In genomic region chr5:80644900-80645299, GRCh38 we compare ENCODE assay signal across 35 cellular contexts.
"Had no signal": no experiment of that assay in that cellular context is flagged by ENCODE, and none has a peak within 500 bp of the region (broad histone marks: within the 10 kb centered on the region; RNA-seq: fewer than 3 reads in every experiment).

No MANE protein-coding gene starts in this region.

- H3K4me1 Mint-ChIP-seq: activated naive CD8-positive, alpha-beta T cell treated with anti-CD3 and anti-CD28 coated beads, Interleukin-2, amount 50 U/mL, for 24 hours; WTC11 had no signal

- H3K27me3 Mint-ChIP-seq: activated CD4-positive, alpha-beta T cell treated with anti-CD3 and anti-CD28 coated beads for 36 hours; activated CD4-positive, alpha-beta T cell treated with anti-CD3 and anti-CD28 coated beads, Interleukin-2, amount 10 ng/mL, durations not matched to agents 7 days and 5 days; activated naive CD4-positive, alpha-beta T cell treated with anti-CD3 and anti-CD28 coated beads, Interleukin-2, amount 10 ng/mL, durations not matched to agents 7 days and 5 days; activated naive CD8-positive, alpha-beta T cell; activated naive CD8-positive, alpha-beta T cell treated with anti-CD3 and anti-CD28 coated beads, Interleukin-2, amount 50 U/mL, for 24 hours had no signal

- H3K4me3 ChIP-seq: MG63, Peyer's patch, SJSA1 had no signal

- H3K27me3 ChIP-seq: MG63, Peyer's patch, SJSA1 had no signal

- FAIRE-seq: TTC549 had no signal

- DNase-seq: activated CD4-positive, alpha-beta T cell treated with anti-CD3 and anti-CD28 coated beads for 36 hours; activated CD4-positive, alpha-beta T cell treated with anti-CD3 and anti-CD28 coated beads, Interleukin-2, amount 10 ng/mL, durations not matched to agents 7 days and 5 days; activated CD4-positive, alpha-beta T cell treated with anti-CD3 and anti-CD28 coated beads, Interleukin-2, amount 50 U/mL, for 48 hours; activated CD8-positive, alpha-beta memory T cell treated with anti-CD3 and anti-CD28 coated beads, Interleukin-2, amount 50 U/mL, for 4 hours; activated CD8-positive, alpha-beta T cell treated with anti-CD3 and anti-CD28 coated beads, Interleukin-2, amount 10 ng/mL, durations not matched to agents 7 days and 5 days; activated effector memory CD4-positive, alpha-beta T cell treated with Interleukin-2 at 50 U/mL for 16 hours; activated naive CD4-positive, alpha-beta T cell treated with anti-CD3 and anti-CD28 coated beads, Interleukin-2, amount 10 ng/mL, durations not matched to agents 7 days and 5 days; activated naive CD8-positive, alpha-beta T cell treated with anti-CD3 and anti-CD28 coated beads, Interleukin-2, amount 50 U/mL, for 24 hours; activated T-cell treated with anti-CD3 and anti-CD28 coated beads, Interleukin-2, amount 50 U/mL, for 48 hours; amniotic stem cell; aorta; Kasumi-1; KG1; MG63; MV-4-11; NCI-H1092; NCI-H1436 treated with DMSO at 0.1 percent for 48 hours; NCI-H1694 treated with DMSO at 0.1 percent for 48 hours; NCI-H2029; NCI-H510A; NCI-H526; NCI-H748 treated with DMSO at 0.1 percent for 48 hours; NK-92 treated with Interleukin-12 subunit alpha and Interleukin-12 subunit beta, amount 100 ng/mL, for 24 hours; PC-3; Peyer's patch; RPMI8226; SHP77 treated with DMSO at 0.1 percent for 48 hours; SK-N-SH had no signal

- H3K9ac ChIP-seq: SK-N-SH had no signal

- H3K4me2 ChIP-seq: SK-N-SH had no signal

- H3K27ac Mint-ChIP-seq: activated CD4-positive, alpha-beta T cell treated with anti-CD3 and anti-CD28 coated beads for 36 hours; activated CD4-positive, alpha-beta T cell treated with anti-CD3 and anti-CD28 coated beads, Interleukin-2, amount 10 ng/mL, durations not matched to agents 7 days and 5 days; activated CD8-positive, alpha-beta T cell treated with anti-CD3 and anti-CD28 coated beads, Interleukin-2, amount 10 ng/mL, durations not matched to agents 7 days and 5 days; activated naive CD4-positive, alpha-beta T cell treated with anti-CD3 and anti-CD28 coated beads, Interleukin-2, amount 10 ng/mL, durations not matched to agents 7 days and 5 days; activated naive CD8-positive, alpha-beta T cell; activated naive CD8-positive, alpha-beta T cell treated with anti-CD3 and anti-CD28 coated beads, Interleukin-2, amount 50 U/mL, for 24 hours; T-helper 1 cell treated with Interleukin-12 subunit alpha and Interleukin-12 subunit beta and Interleukin-4 antibody, amounts not matched to agents 30 μg/mL and 1 μg/mL, for 36 hours; T-helper 2 cell treated with Interferon-gamma antibody and Interleukin-4, amounts not matched to agents 5 μg/mL and 100 μg/mL, for 36 hours; WTC11 had no signal

- H3K27ac ChIP-seq: Peyer's patch, SJSA1 had no signal

- ATAC-seq: activated CD4-positive, alpha-beta T cell treated with anti-CD3 and anti-CD28 coated beads for 36 hours; activated CD4-positive, CD25-positive, alpha-beta regulatory T cell treated with anti-CD3 and anti-CD28 coated beads, Interleukin-2, amount 50 U/mL, for 24 hours; activated CD8-positive, alpha-beta T cell treated with anti-CD3 and anti-CD28 coated beads, Interleukin-2, amount 10 ng/mL, durations not matched to agents 7 days and 5 days; activated naive CD8-positive, alpha-beta T cell treated with anti-CD3 and anti-CD28 coated beads, Interleukin-2, amount 50 U/mL, for 24 hours; PC-3; WTC11 had no signal

- H3K4me1 ChIP-seq: Peyer's patch, SJSA1 had no signal

- H3K9me3 ChIP-seq: MG63, Peyer's patch, SJSA1, SK-N-SH had no signal

- H3K4me3 Mint-ChIP-seq: activated CD4-positive, alpha-beta T cell treated with anti-CD3 and anti-CD28 coated beads for 36 hours; activated CD4-positive, alpha-beta T cell treated with anti-CD3 and anti-CD28 coated beads, Interleukin-2, amount 10 ng/mL, durations not matched to agents 7 days and 5 days; activated CD8-positive, alpha-beta T cell treated with anti-CD3 and anti-CD28 coated beads, Interleukin-2, amount 10 ng/mL, durations not matched to agents 7 days and 5 days; activated naive CD4-positive, alpha-beta T cell treated with anti-CD3 and anti-CD28 coated beads, Interleukin-2, amount 10 ng/mL, durations not matched to agents 7 days and 5 days; activated naive CD8-positive, alpha-beta T cell; activated naive CD8-positive, alpha-beta T cell treated with anti-CD3 and anti-CD28 coated beads, Interleukin-2, amount 50 U/mL, for 24 hours; T-helper 1 cell treated with Interleukin-12 subunit alpha and Interleukin-12 subunit beta and Interleukin-4 antibody, amounts not matched to agents 30 μg/mL and 1 μg/mL, for 36 hours; T-helper 2 cell treated with Interferon-gamma antibody and Interleukin-4, amounts not matched to agents 5 μg/mL and 100 μg/mL, for 36 hours; WTC11 had no signal

- H3K9me3 Mint-ChIP-seq: activated CD4-positive, alpha-beta T cell treated with anti-CD3 and anti-CD28 coated beads, Interleukin-2, amount 10 ng/mL, durations not matched to agents 7 days and 5 days; activated naive CD4-positive, alpha-beta T cell treated with anti-CD3 and anti-CD28 coated beads, Interleukin-2, amount 10 ng/mL, durations not matched to agents 7 days and 5 days; activated naive CD8-positive, alpha-beta T cell treated with anti-CD3 and anti-CD28 coated beads, Interleukin-2, amount 50 U/mL, for 24 hours; T-helper 1 cell treated with Interleukin-12 subunit alpha and Interleukin-12 subunit beta and Interleukin-4 antibody, amounts not matched to agents 30 μg/mL and 1 μg/mL, for 36 hours; T-helper 2 cell treated with Interferon-gamma antibody and Interleukin-4, amounts not matched to agents 5 μg/mL and 100 μg/mL, for 36 hours had no signal
